Comparison of ENCODE assay signal across 2 cellular contexts in the genomic region with DNA sequence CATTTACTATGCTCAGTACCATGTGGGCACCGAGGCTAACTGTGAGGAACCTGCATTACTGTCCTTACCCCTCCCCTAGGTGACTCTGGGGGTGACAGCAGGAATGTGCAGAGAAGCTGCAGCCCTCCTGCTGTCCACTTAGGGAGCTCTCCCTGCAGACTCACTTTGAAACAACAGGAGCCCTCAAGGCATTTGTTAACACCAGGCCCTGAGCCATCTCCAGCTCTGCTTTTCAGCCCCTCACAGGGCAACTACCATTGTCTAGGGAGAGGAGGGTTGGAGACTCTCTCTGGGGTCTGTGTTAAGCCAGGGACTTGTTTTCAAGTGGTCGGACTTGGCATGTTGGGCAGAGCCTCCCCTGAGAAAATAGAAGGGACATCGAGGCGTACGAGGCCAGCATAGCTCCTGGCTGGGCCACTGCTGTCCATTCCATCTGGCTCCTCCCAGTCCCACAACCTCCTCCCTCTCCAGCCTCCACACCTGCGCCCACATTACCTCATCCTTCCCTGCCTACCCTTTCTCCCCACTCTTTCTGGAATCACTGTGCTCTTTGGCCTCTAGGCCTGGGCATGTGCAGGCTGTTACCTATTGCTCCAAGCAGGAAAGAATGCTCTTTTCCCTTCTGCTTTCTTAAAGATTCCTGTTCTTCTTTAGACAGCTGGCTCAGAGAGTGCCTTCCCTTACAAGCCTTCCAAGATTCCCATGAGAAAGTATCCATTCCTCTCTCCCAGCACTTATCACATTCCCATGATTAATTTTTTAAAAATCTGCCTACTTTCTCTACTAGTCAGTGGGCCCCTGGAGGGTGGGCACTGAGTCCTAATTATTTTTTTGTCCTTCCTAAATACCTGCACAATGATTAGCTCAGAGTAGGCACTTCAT.
TF ChIP-seq lines count a peak whose summit lies in the region.

No MANE protein-coding gene starts in this region.

TF ChIP-seq in GM23338, 12 proteins besides CTCF, POLR2A, EP300 and RAD21 (continues in another document):
- TF ChIP-seq REST (IDR thresholded peaks at IDR 0.05; ENCODE audit: unreplicated experiment) (no peak), ZNF462 (CRISPR knock-in tag; IDR thresholded peaks at IDR 0.05) (no peak), JUNB (IDR thresholded peaks at IDR 0.05; ENCODE audit: unreplicated experiment) (no peak), CREB1 (CRISPR knock-in tag; IDR thresholded peaks at IDR 0.05; ENCODE audit: low read depth) (no peak), NANOG (IDR thresholded peaks at IDR 0.05; ENCODE audit: borderline replicate concordance) (no peak), EZH2phosphoT487 (IDR thresholded peaks at IDR 0.05; ENCODE audit: unreplicated experiment) (no peak), ZNF331 (CRISPR knock-in tag; IDR thresholded peaks at IDR 0.05; ENCODE audit: low read depth) (no peak)

TF ChIP-seq in WTC11, 78 proteins besides CTCF, POLR2A, EP300 and RAD21:
- TF ChIP-seq ZNF232 (CRISPR knock-in tag; IDR thresholded peaks at IDR 0.05) (no peak), ZNF317 (CRISPR knock-in tag; IDR thresholded peaks at IDR 0.05; ENCODE audit: borderline replicate concordance, low read depth) (no peak), RORB (CRISPR knock-in tag; IDR thresholded peaks at IDR 0.05) (no peak), IRF2 (CRISPR knock-in tag; IDR thresholded peaks at IDR 0.05; ENCODE audit: borderline replicate concordance, low read depth) (no peak), ZNF423 (CRISPR knock-in tag; IDR thresholded peaks at IDR 0.05) (peak; percentile 83)
- TF ChIP-seq, protein P1, sequence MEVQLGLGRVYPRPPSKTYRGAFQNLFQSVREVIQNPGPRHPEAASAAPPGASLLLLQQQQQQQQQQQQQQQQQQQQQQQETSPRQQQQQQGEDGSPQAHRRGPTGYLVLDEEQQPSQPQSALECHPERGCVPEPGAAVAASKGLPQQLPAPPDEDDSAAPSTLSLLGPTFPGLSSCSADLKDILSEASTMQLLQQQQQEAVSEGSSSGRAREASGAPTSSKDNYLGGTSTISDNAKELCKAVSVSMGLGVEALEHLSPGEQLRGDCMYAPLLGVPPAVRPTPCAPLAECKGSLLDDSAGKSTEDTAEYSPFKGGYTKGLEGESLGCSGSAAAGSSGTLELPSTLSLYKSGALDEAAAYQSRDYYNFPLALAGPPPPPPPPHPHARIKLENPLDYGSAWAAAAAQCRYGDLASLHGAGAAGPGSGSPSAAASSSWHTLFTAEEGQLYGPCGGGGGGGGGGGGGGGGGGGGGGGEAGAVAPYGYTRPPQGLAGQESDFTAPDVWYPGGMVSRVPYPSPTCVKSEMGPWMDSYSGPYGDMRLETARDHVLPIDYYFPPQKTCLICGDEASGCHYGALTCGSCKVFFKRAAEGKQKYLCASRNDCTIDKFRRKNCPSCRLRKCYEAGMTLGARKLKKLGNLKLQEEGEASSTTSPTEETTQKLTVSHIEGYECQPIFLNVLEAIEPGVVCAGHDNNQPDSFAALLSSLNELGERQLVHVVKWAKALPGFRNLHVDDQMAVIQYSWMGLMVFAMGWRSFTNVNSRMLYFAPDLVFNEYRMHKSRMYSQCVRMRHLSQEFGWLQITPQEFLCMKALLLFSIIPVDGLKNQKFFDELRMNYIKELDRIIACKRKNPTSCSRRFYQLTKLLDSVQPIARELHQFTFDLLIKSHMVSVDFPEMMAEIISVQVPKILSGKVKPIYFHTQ (CRISPR knock-in tag; IDR thresholded peaks at IDR 0.05) = no peak
